In the genomic region with DNA sequence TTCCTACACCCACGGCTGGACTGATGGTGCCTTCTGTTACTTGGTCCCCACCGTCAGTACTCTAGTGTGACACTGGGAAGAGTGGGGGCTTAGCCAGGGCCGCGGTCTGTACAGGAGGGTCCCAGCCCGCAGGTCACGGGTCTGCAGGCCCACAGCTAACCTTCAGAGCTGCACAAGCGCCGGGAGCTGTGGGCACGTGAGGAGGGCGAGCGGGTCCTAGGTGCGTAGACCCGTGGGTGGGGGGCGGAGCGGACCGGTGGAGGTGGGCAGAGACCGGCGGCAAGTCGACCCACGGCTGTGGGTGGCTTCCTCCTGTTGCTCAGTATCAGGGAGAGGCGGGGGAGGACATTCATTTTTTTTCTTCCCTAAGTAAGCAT, we compare ENCODE assay signal across 9 cellular contexts. TPM values are rescaled to one million over a fixed set of nuclear protein-coding genes. Genes with fewer than 3 reads are reported as not detected.
DNase-seq lines count a peak whose midpoint lies in the region; ATAC-seq and TF ChIP-seq lines count a peak whose summit lies in the region.
"Had no signal": no experiment of that assay in that cellular context is flagged by ENCODE, and none has a peak within 500 bp of the region (broad histone marks: within the 10 kb centered on the region; RNA-seq: fewer than 3 reads in every experiment).

No MANE protein-coding gene starts in this region.

- no peak for ATAC-seq in GM21526 (IDR thresholded peaks at IDR 0.05; ENCODE audit: low FRiP score, unreplicated experiment)
- no peak for ATAC-seq in foreskin keratinocyte
- ATAC-seq in HG03025 (IDR thresholded peaks at IDR 0.05; ENCODE audit: low FRiP score, unreplicated experiment): no peak

- peak overlapping the region; percentile 61 for H3K4me3 Mint-ChIP-seq in activated naive CD4-positive, alpha-beta T cell treated with anti-CD3 and anti-CD28 coated beads, Interleukin-2, amount 10 ng/mL, durations not matched to agents 7 days and 5 days
- no peak overlapping the region for H3K4me3 Mint-ChIP-seq in activated naive CD4-positive, alpha-beta T cell treated with anti-CD3 and anti-CD28 coated beads for 36 hours
- peak overlapping the region; percentile 85 for H3K4me3 Mint-ChIP-seq in neural progenitor cell

- peak overlapping the region; percentile 77 to 94 (median 87) for H3K27ac ChIP-seq in esophagus squamous epithelium
- no peak overlapping the region for H3K27ac ChIP-seq in neural progenitor cell
- H3K27ac ChIP-seq in uterus: peak overlapping the region; percentile 92 to 98
- H3K27ac ChIP-seq in foreskin keratinocyte: no peak overlapping the region

- H4K20me1 ChIP-seq in neural progenitor cell (ENCODE audit: low read depth): peaks cover 47% of the 10 kb centered on the region

- no peak for DNase-seq in activated naive CD4-positive, alpha-beta T cell treated with anti-CD3 and anti-CD28 coated beads, Interleukin-2, amount 10 ng/mL, durations not matched to agents 7 days and 5 days
- DNase-seq in activated naive CD4-positive, alpha-beta T cell treated with anti-CD3 and anti-CD28 coated beads for 36 hours: no peak
- DNase-seq in esophagus squamous epithelium (lab: John Stamatoyannopoulos, UW) (no peak), neural progenitor cell (ENCODE audit: low spot score) (no peak), uterus (no peak), foreskin keratinocyte (no peak)
- DNase-seq: NCI-H1436 had no signal

- peaks cover 11% of the 10 kb centered on the region for H3K4me1 Mint-ChIP-seq in activated naive CD4-positive, alpha-beta T cell treated with anti-CD3 and anti-CD28 coated beads, Interleukin-2, amount 10 ng/mL, durations not matched to agents 7 days and 5 days
- H3K4me1 Mint-ChIP-seq in activated naive CD4-positive, alpha-beta T cell treated with anti-CD3 and anti-CD28 coated beads for 36 hours (ENCODE audit: low read depth): peaks cover 4% of the 10 kb centered on the region
- H3K4me1 Mint-ChIP-seq in neural progenitor cell: peaks cover 5% of the 10 kb centered on the region

- H3K9me3 Mint-ChIP-seq in activated naive CD4-positive, alpha-beta T cell treated with anti-CD3 and anti-CD28 coated beads, Interleukin-2, amount 10 ng/mL, durations not matched to agents 7 days and 5 days: no peaks in the 10 kb centered on the region
- H3K9me3 Mint-ChIP-seq in activated naive CD4-positive, alpha-beta T cell treated with anti-CD3 and anti-CD28 coated beads for 36 hours: no peaks in the 10 kb centered on the region
- H3K9me3 Mint-ChIP-seq in neural progenitor cell: no peaks in the 10 kb centered on the region

- no peak for TF ChIP-seq POLR2A in esophagus squamous epithelium (IDR thresholded peaks at IDR 0.05)
- TF ChIP-seq POLR2A in uterus (IDR thresholded peaks at IDR 0.05): no peak

- CTCF ChIA-PET in activated naive CD4-positive, alpha-beta T cell treated with anti-CD3 and anti-CD28 coated beads, Interleukin-2, amount 10 ng/mL, durations not matched to agents 7 days and 5 days (lab: Charles Lee): no interaction called here
- CTCF ChIA-PET in activated naive CD4-positive, alpha-beta T cell treated with anti-CD3 and anti-CD28 coated beads for 36 hours (lab: Charles Lee): no interaction called here

- no peaks in the 10 kb centered on the region for H3K79me2 ChIP-seq in neural progenitor cell (ENCODE audit: low read depth)

- peaks cover 7% of the 10 kb centered on the region for H3F3A ChIP-seq in neural progenitor cell (ENCODE audit: low read depth)

- H3K9ac ChIP-seq in neural progenitor cell: no peak overlapping the region

- WGBS in esophagus squamous epithelium, 2 donors: 0% methylated on average over 7 of the region's 21 CpGs; no CpG with 5 or more reads in 1 of the 2 donors

- H3K4me1 ChIP-seq in esophagus squamous epithelium (peaks cover 11 to 82% (median 41%) of the 10 kb centered on the region in 3 donors), neural progenitor cell (peaks cover 3% of the 10 kb centered on the region), uterus (peaks cover 4 to 5% of the 10 kb centered on the region in 2 donors), foreskin keratinocyte (no peaks in the 10 kb centered on the region)

- H2AFZ ChIP-seq in neural progenitor cell (replicated peaks): no peak overlapping the region

- no peak overlapping the region for H3K27ac Mint-ChIP-seq in activated naive CD4-positive, alpha-beta T cell treated with anti-CD3 and anti-CD28 coated beads, Interleukin-2, amount 10 ng/mL, durations not matched to agents 7 days and 5 days
- no peak overlapping the region for H3K27ac Mint-ChIP-seq in activated naive CD4-positive, alpha-beta T cell treated with anti-CD3 and anti-CD28 coated beads for 36 hours
- H3K27ac Mint-ChIP-seq in neural progenitor cell: no peak overlapping the region

- H3K4me2 ChIP-seq in neural progenitor cell: peak overlapping the region; percentile 94

- H3K27me3 ChIP-seq in esophagus squamous epithelium (peaks cover 0 to 25% (median 0%) of the 10 kb centered on the region in 4 donors), neural progenitor cell (peaks cover 96% of the 10 kb centered on the region), uterus (no peaks in the 10 kb centered on the region), foreskin keratinocyte (peaks cover 92% of the 10 kb centered on the region)

- intact Hi-C loops in activated naive CD4-positive, alpha-beta T cell treated with anti-CD3 and anti-CD28 coated beads for 36 hours (cut with micrococcal nuclease): no loop called here
- intact Hi-C loops in esophagus squamous epithelium (cut with DNase I): no loop called here
- intact Hi-C loops in uterus (cut with DNase I; ENCODE audit: low total_unique reads): no loop called here

- peak overlapping the region; percentile 56 to 85 (median 70) for H3K4me3 ChIP-seq in esophagus squamous epithelium
- peak overlapping the region; percentile 55 for H3K4me3 ChIP-seq in neural progenitor cell
- H3K4me3 ChIP-seq in uterus: peak overlapping the region; percentile 57 to 88

- no peaks in the 10 kb centered on the region for H3K36me3 Mint-ChIP-seq in activated naive CD4-positive, alpha-beta T cell treated with anti-CD3 and anti-CD28 coated beads, Interleukin-2, amount 10 ng/mL, durations not matched to agents 7 days and 5 days
- no peaks in the 10 kb centered on the region for H3K36me3 Mint-ChIP-seq in activated naive CD4-positive, alpha-beta T cell treated with anti-CD3 and anti-CD28 coated beads for 36 hours (ENCODE audit: low read depth)
- H3K36me3 Mint-ChIP-seq in neural progenitor cell: no peaks in the 10 kb centered on the region

- no peaks in the 10 kb centered on the region for H3K9me3 ChIP-seq in esophagus squamous epithelium
- no peaks in the 10 kb centered on the region for H3K9me3 ChIP-seq in neural progenitor cell (ENCODE audit: low read depth)
- no peaks in the 10 kb centered on the region for H3K9me3 ChIP-seq in uterus

- H3K36me3 ChIP-seq in esophagus squamous epithelium: no peaks in the 10 kb centered on the region
- H3K36me3 ChIP-seq in neural progenitor cell: no peaks in the 10 kb centered on the region
- H3K36me3 ChIP-seq in uterus: no peaks in the 10 kb centered on the region

- TF ChIP-seq CTCF in esophagus squamous epithelium (IDR thresholded peaks at IDR 0.05): no peak
- TF ChIP-seq CTCF in neural progenitor cell (IDR thresholded peaks at IDR 0.05): no peak
- no peak for TF ChIP-seq CTCF in uterus (IDR thresholded peaks at IDR 0.05)
- TF ChIP-seq CTCF in foreskin keratinocyte (conservative IDR thresholded peaks at IDR 0.05): no peak

- peaks cover 97% of the 10 kb centered on the region for H3K27me3 Mint-ChIP-seq in activated naive CD4-positive, alpha-beta T cell treated with anti-CD3 and anti-CD28 coated beads, Interleukin-2, amount 10 ng/mL, durations not matched to agents 7 days and 5 days
- H3K27me3 Mint-ChIP-seq in activated naive CD4-positive, alpha-beta T cell treated with anti-CD3 and anti-CD28 coated beads for 36 hours (ENCODE audit: low read depth): peaks cover 70% of the 10 kb centered on the region
- H3K27me3 Mint-ChIP-seq in neural progenitor cell (ENCODE audit: insufficient read depth, low read depth): peaks cover 56% of the 10 kb centered on the region

RNA-seq across cellular contexts. Expression of a gene that starts 1.2 kb away (rescaled TPM):
- total RNA-seq in activated naive CD4-positive, alpha-beta T cell treated with anti-CD3 and anti-CD28 coated beads for 36 hours: not detected
- total RNA-seq in esophagus squamous epithelium (10 to 100 TPM in 2 of 4 donors, 1 to 10 TPM in 2; 3.7 to 13.1 (median 8.1) TPM), neural progenitor cell (ENCODE audit: low replicate concordance) (not detected in 2 replicates), uterus (100 to 1,000 TPM in 1 of 4 donors, 10 to 100 TPM in 3; 20.0 to 173 (median 43.2) TPM), foreskin keratinocyte (0.18 and 0.41 TPM in 2 replicates)
- 0.17 and 0.19 TPM in 2 replicates for polyA plus RNA-seq in foreskin keratinocyte

Comparison
In these comparisons a context has a peak if more than half of its experiments do, and no peak if none do; other contexts are left out.
1. H3K27ac ChIP-seq: peak in esophagus squamous epithelium (4 of 4) and uterus (2 of 2); none in neural progenitor cell (single experiment) and foreskin keratinocyte (single experiment).
2. Peak in every context shown above with its lines, with median percentiles within 50 percentile points of each other: H3K4me3 ChIP-seq.